Comparison of ENCODE assay signal across 20 cellular contexts in the genomic region with DNA sequence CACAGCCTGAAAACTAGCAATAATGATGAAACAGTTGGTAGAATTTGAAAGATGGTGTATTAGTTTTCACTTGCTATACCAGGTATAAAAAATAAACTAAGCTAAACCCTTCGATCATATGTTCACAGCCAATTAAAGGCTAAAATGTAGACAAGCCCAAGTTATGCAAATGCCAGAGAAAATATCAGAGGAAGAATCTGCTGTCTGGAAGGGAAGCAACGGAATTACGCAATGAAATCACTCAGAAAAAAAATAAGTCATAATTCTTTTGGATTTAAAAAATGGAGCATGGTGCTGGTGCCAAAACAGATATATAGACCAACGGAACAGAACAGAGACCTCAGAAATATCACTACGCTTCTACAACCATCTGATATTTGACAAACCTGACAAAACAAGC.
"Had no signal": no experiment of that assay in that cellular context is flagged by ENCODE, and none has a peak within 500 bp of the region (broad histone marks: within the 10 kb centered on the region; RNA-seq: fewer than 3 reads in every experiment).

No MANE protein-coding gene starts in this region.

- H3K4me1 ChIP-seq: colonic mucosa, heart right ventricle, prostate gland, right atrium auricular region, tibial nerve had no signal

- DNase-seq: activated CD4-positive, alpha-beta T cell treated with anti-CD3 and anti-CD28 coated beads for 36 hours; activated CD4-positive, alpha-beta T cell treated with anti-CD3 and anti-CD28 coated beads, Interleukin-2, amount 50 U/mL, for 48 hours; activated naive CD4-positive, alpha-beta T cell; activated naive CD8-positive, alpha-beta T cell treated with anti-CD3 and anti-CD28 coated beads for 36 hours; anterior cingulate cortex; caudate nucleus; colonic mucosa; endodermal cell; heart right ventricle; left ventricle myocardium superior; mucosa of descending colon; naive B cell; stimulated activated naive CD8-positive, alpha-beta T cell treated with anti-CD3 and anti-CD28 coated beads, Interleukin-15, Interleukin-2, amounts not matched to agents 100 U/mL and 50 U/mL, for 24 hours; substantia nigra had no signal

- H3K4me3 ChIP-seq: colonic mucosa, heart right ventricle, mucosa of descending colon, prostate gland, right atrium auricular region, tibial nerve had no signal

- H3K27ac ChIP-seq: colonic mucosa, epithelial cell of prostate, heart right ventricle, prostate gland, right atrium auricular region, tibial nerve had no signal

- ATAC-seq: activated CD4-positive, alpha-beta T cell treated with anti-CD3 and anti-CD28 coated beads for 36 hours; heart right ventricle; left ventricle myocardium superior; mucosa of descending colon; stimulated activated naive CD8-positive, alpha-beta T cell treated with anti-CD3 and anti-CD28 coated beads, Interleukin-15, Interleukin-2, amounts not matched to agents 100 U/mL and 50 U/mL, for 24 hours; WTC11 had no signal

- FAIRE-seq: urothelium cell line had no signal

- H3K9me3 ChIP-seq: colonic mucosa, mucosa of descending colon, prostate gland, right atrium auricular region had no signal

- H3K27me3 ChIP-seq: colonic mucosa, heart right ventricle, right atrium auricular region, tibial nerve had no signal

- H3K36me3 ChIP-seq: colonic mucosa, heart right ventricle, prostate gland, right atrium auricular region, tibial nerve had no signal
